Comparison of ENCODE assay signal across 23 cellular contexts in genomic region chr6:31139599-31139998, GRCh38. TPM values are rescaled to one million over a fixed set of nuclear protein-coding genes. Genes with fewer than 3 reads are reported as not detected.
DNase-seq lines count a peak whose midpoint lies in the region; ATAC-seq, FAIRE-seq and TF ChIP-seq lines count a peak whose summit lies in the region.
"Had no signal": no experiment of that assay in that cellular context is flagged by ENCODE, and none has a peak within 500 bp of the region (broad histone marks: within the 10 kb centered on the region; RNA-seq: fewer than 3 reads in every experiment).

No MANE protein-coding gene starts in this region.

- TF ChIP-seq CTCF in GM23338 (conservative IDR thresholded peaks at IDR 0.05; ENCODE audit: low read depth in 2 of 2) (no peak), SK-N-SH (IDR thresholded peaks at IDR 0.05) (no peak)

- no peaks in the 10 kb centered on the region for H3K27me3 ChIP-seq in GM23338 (ENCODE audit: insufficient read depth)
- no peaks in the 10 kb centered on the region for H3K27me3 ChIP-seq in SK-N-SH (ENCODE audit: insufficient read depth)
- H3K27me3 ChIP-seq: adrenal gland had no signal

- H3K4me1 Mint-ChIP-seq in GM23338, result peaks cover 44% of the 10 kb centered on the region

- H3K9me2 ChIP-seq in GM23338 (ENCODE audit: insufficient read depth), result 0 out of 2 replicates have a peak, but pooled peaks cover 3% of the 10 kb centered on the region
- no peaks in the 10 kb centered on the region for H3K9me2 ChIP-seq in SK-N-SH

- FAIRE-seq in GM12891 (lab: Jason Lieb, UNC), result no peak

- WGBS in SK-N-SH (ENCODE audit: low lambda C conversion rate), result 31% methylated on average over 4 of the region's 4 CpGs

- H3K9ac ChIP-seq in SK-N-SH, result no peak overlapping the region

- H3K36me3 ChIP-seq in GM23338 (ENCODE audit: insufficient read depth) (peaks cover 7% of the 10 kb centered on the region; the same call in 1 of the 2 replicates), SK-N-SH (replicated peaks in 1 of 2; ENCODE audit: control insufficient read depth in 1 of 2, insufficient read depth in 2 of 2, low read length in 1 of 2) (no peaks in the 10 kb centered on the region)
- H3K36me3 ChIP-seq: adrenal gland had no signal

- H3K9me3 ChIP-seq in SK-N-SH, result no peaks in the 10 kb centered on the region
- H3K9me3 ChIP-seq: adrenal gland, Caco-2, mucosa of descending colon had no signal

- no peak for TF ChIP-seq EP300 in SK-N-SH (IDR thresholded peaks at IDR 0.05; ENCODE audit: borderline replicate concordance in 1 of 2, low read depth in 1 of 2, low read length in 1 of 2)

- H3K36me3 Mint-ChIP-seq in GM23338 (ENCODE audit: low read depth), result peaks cover 20% of the 10 kb centered on the region

- TF ChIP-seq RAD21 in SK-N-SH (IDR thresholded peaks at IDR 0.05; ENCODE audit: low read length), result no peak

- H3K4me3 ChIP-seq in GM23338 (peak overlapping the region; percentile 32; the same call in 1 of the 2 replicates), SK-N-SH (ENCODE audit: low read depth in 2 of 2, low read length in 1 of 2) (no peak overlapping the region)
- H3K4me3 ChIP-seq: adrenal gland, mucosa of descending colon, smooth muscle cell had no signal

- ATAC-seq in GM23338, result peak; percentile 67
- ATAC-seq: activated T-helper 17 cell treated with anti-CD3 and anti-CD28 coated beads, Interleukin-2, amount 50 U/mL, for 72 hours; mucosa of descending colon had no signal

- H3F3A ChIP-seq in GM23338 (replicated peaks; ENCODE audit: low read depth) (no peaks in the 10 kb centered on the region), SK-N-SH (replicated peaks; ENCODE audit: insufficient read depth) (peaks cover 9% of the 10 kb centered on the region)

- H3K4me1 ChIP-seq in GM23338 (ENCODE audit: insufficient read depth) (peaks cover 7% of the 10 kb centered on the region; the same call in 1 of the 2 replicates), SK-N-SH (ENCODE audit: control insufficient read depth in 1 of 2, insufficient read depth in 2 of 2, low read depth in 1 of 2, low read length in 1 of 2) (peaks cover 0 to 11% of the 10 kb centered on the region in 2 experiments; a peak in 2 of 4 replicates)

- H3K79me2 ChIP-seq in GM23338 (replicated peaks; ENCODE audit: insufficient read depth), result no peaks in the 10 kb centered on the region
- H3K79me2 ChIP-seq in SK-N-SH (ENCODE audit: insufficient read depth), result no peaks in the 10 kb centered on the region

- peaks cover 8% of the 10 kb centered on the region; the same call in 2 of the 3 replicates for H3K9me3 Mint-ChIP-seq in GM23338
- H3K9me3 Mint-ChIP-seq: activated B cell treated with CpG ODN at 0.5 μM for 24 hours; activated T-helper 17 cell treated with anti-CD3 and anti-CD28 coated beads, Interleukin-2, amount 50 U/mL, for 72 hours had no signal

- peak overlapping the region; percentile 50; the same call in 1 of the 2 replicates for H3K27ac Mint-ChIP-seq in GM23338
- H3K27ac Mint-ChIP-seq: activated B cell treated with CpG ODN at 0.5 μM for 24 hours; activated T-helper 17 cell treated with anti-CD3 and anti-CD28 coated beads, Interleukin-2, amount 50 U/mL, for 72 hours had no signal

- H2AFZ ChIP-seq in GM23338, result no peak overlapping the region
- no peak overlapping the region for H2AFZ ChIP-seq in SK-N-SH (ENCODE audit: low read depth)

- POLR2A ChIA-PET in SK-N-SH (lab: Yijun Ruan, JAX), result no interaction called here

- H3K27ac ChIP-seq in GM23338 (ENCODE audit: low read depth) (no peak overlapping the region), SK-N-SH (ENCODE audit: low read depth in 2 of 2, low read length in 1 of 2) (no peak overlapping the region)
- H3K27ac ChIP-seq: adrenal gland had no signal

- H3K27me3 Mint-ChIP-seq in GM23338 (ENCODE audit: insufficient read depth, low read depth, poor library complexity), result peaks cover 14% of the 10 kb centered on the region
- H3K27me3 Mint-ChIP-seq: activated B cell treated with CpG ODN at 0.5 μM for 24 hours; activated T-helper 17 cell treated with anti-CD3 and anti-CD28 coated beads, Interleukin-2, amount 50 U/mL, for 72 hours had no signal

- peak overlapping the region; percentile 40; the same call in 1 of the 2 replicates for H3K4me2 ChIP-seq in GM23338
- no peak overlapping the region for H3K4me2 ChIP-seq in SK-N-SH
- H3K4me2 ChIP-seq: smooth muscle cell had no signal

- DNase-seq in 8988T, result peak; percentile 62
- peak; percentile 79 for DNase-seq in GM23338 (ENCODE audit: low spot score)
- DNase-seq in SK-N-SH, result no peak
- peak; percentile 74 for DNase-seq in iPS-NIHi7 (ENCODE audit: extremely low spot score)
- DNase-seq in activated CD4-positive, alpha-beta T cell treated with anti-CD3 and anti-CD28 coated beads for 1 hour, result no peak
- no peak for DNase-seq in stimulated activated CD4-positive, alpha-beta T cell treated with anti-CD3 and anti-CD28 coated beads, Interleukin-4, amount 100 ng/mL, for 4 hours
- DNase-seq in GM12891 (ENCODE audit: insufficient read length, low spot score), result no peak
- no peak for DNase-seq in NCI-H1930 (lab: John Stamatoyannopoulos, UW)
- DNase-seq: activated B cell treated with CpG ODN at 0.5 μM for 24 hours; activated CD8-positive, alpha-beta memory T cell treated with anti-CD3 and anti-CD28 coated beads for 24 hours; adrenal gland; Caco-2; GDM1; mucosa of descending colon; NCI-H1694; NCI-H510A treated with DMSO at 0.1 percent for 48 hours; stimulated activated naive CD4-positive, alpha-beta T cell; trophoblast cell had no signal

- TF ChIP-seq POLR2A in GM12891 (IDR thresholded peaks at IDR 0.05; ENCODE audit: low read depth, low read length), result no peak

- CTCF ChIA-PET in SK-N-SH (lab: Yijun Ruan, JAX), result interaction anchor here (1.6 to 8.5 kb wide), 4 partner anchors 11 to 228 kb away, joined by 3 to 89 read pairs (median 34); no protein-coding TSS in a partner anchor

- H4K20me1 ChIP-seq in GM23338 (replicated peaks; ENCODE audit: insufficient read depth) (no peaks in the 10 kb centered on the region), SK-N-SH (ENCODE audit: insufficient read depth) (no peaks in the 10 kb centered on the region)

- H3K4me3 Mint-ChIP-seq in GM23338, result peak overlapping the region; percentile 40; the same call in 1 of the 3 replicates
- H3K4me3 Mint-ChIP-seq: activated B cell treated with CpG ODN at 0.5 μM for 24 hours; activated T-helper 17 cell treated with anti-CD3 and anti-CD28 coated beads, Interleukin-2, amount 50 U/mL, for 72 hours had no signal

TF ChIP-seq in SK-N-SH, 30 proteins besides CTCF, POLR2A, EP300 and RAD21:
- no peak for TF ChIP-seq FOXJ3 (CRISPR knock-in tag; IDR thresholded peaks at IDR 0.05)
- TF ChIP-seq NFIC (IDR thresholded peaks at IDR 0.05; ENCODE audit: borderline replicate concordance), result peak; percentile 25; the same call in 1 of the 2 replicates
- no peak for TF ChIP-seq TAF1 (IDR thresholded peaks at IDR 0.05; ENCODE audit: borderline replicate concordance, low read depth, low read length)
TF ChIP-seq in SK-N-SH: peak in this region for 1.

TF ChIP-seq in GM12891, 5 proteins besides CTCF, POLR2A, EP300 and RAD21:
- TF ChIP-seq TAF1 (IDR thresholded peaks at IDR 0.05; ENCODE audit: low read depth, low read length) (no peak), SPI1 (IDR thresholded peaks at IDR 0.05; ENCODE audit: low read depth, low read length) (no peak), PAX5 (IDR thresholded peaks at IDR 0.05; ENCODE audit: insufficient read depth, low read length, severe bottlenecking) (no peak), POLR2AphosphoS5 (IDR thresholded peaks at IDR 0.05; ENCODE audit: low read depth, low read length) (no peak), POU2F2 (IDR thresholded peaks at IDR 0.05; ENCODE audit: low read depth, low read length) (no peak)

RNA-seq across cellular contexts. Expression of gene PSORS1C2, which starts 0.7 kb away (rescaled TPM):
- total RNA-seq in GM23338 (2014; rRNA removed; shearing (Covaris generic)), result not detected in 2 replicates
- polyA plus RNA-seq in GM23338 (2016; fragmentation: Nextera tagmentation; extraction: Ambion mirVana) (0.47 and 1.3 TPM in 2 replicates), SK-N-SH (2012; rRNA removed) (not detected in 2 replicates)
- 0.03 TPM in 1 of 2 replicates, not detected in the other for polyA plus RNA-seq in SK-N-SH (2012; cell fraction: cytosol; rRNA removed)
- not detected in 2 replicates for polyA plus RNA-seq in SK-N-SH (2012; cell fraction: nucleus; rRNA removed)
- polyA plus RNA-seq in GM12891 (2012; ENCODE audit: low read depth, missing spikeins), result not detected
- total RNA-seq: activated B cell treated with CpG ODN at 0.5 μM for 24 hours; activated T-helper 17 cell treated with anti-CD3 and anti-CD28 coated beads, Interleukin-2, amount 50 U/mL, for 72 hours; adrenal gland; Caco-2; kidney epithelial cell; LHCN-M2; mucosa of descending colon; osteocyte had no signal
- polyA plus RNA-seq: adrenal gland had no signal

RNA-seq across cellular contexts. Expression of gene CCHCR1, which starts 18.0 kb away (rescaled TPM):
- total RNA-seq in GM23338 (2014; rRNA removed; shearing (Covaris generic)), result 37.0 and 46.7 TPM in 2 replicates
- polyA plus RNA-seq in GM23338 (2016; fragmentation: Nextera tagmentation; extraction: Ambion mirVana) (19.8 and 21.3 TPM in 2 replicates), SK-N-SH (2012; rRNA removed) (15.5 and 18.7 TPM in 2 replicates)
- polyA plus RNA-seq in SK-N-SH (2012; cell fraction: cytosol; rRNA removed), result 6.0 and 10.0 TPM in 2 replicates
- 46.7 and 87.3 TPM in 2 replicates for polyA plus RNA-seq in SK-N-SH (2012; cell fraction: nucleus; rRNA removed)
- polyA plus RNA-seq in GM12891 (2012; ENCODE audit: low read depth, missing spikeins), result 28.3 TPM

RNA-seq across cellular contexts. Expression of gene TCF19, which starts 18.8 kb away (rescaled TPM):
- 11.1 and 11.2 TPM in 2 replicates for total RNA-seq in GM23338 (2014; rRNA removed; shearing (Covaris generic))
- polyA plus RNA-seq in GM23338 (2016; fragmentation: Nextera tagmentation; extraction: Ambion mirVana) (7.1 and 8.3 TPM in 2 replicates), SK-N-SH (2012; rRNA removed) (7.0 and 9.3 TPM in 2 replicates)
- 4.5 and 6.7 TPM in 2 replicates for polyA plus RNA-seq in SK-N-SH (2012; cell fraction: cytosol; rRNA removed)
- polyA plus RNA-seq in SK-N-SH (2012; cell fraction: nucleus; rRNA removed), result 14.9 and 15.7 TPM in 2 replicates
- 39.2 TPM for polyA plus RNA-seq in GM12891 (2012; ENCODE audit: low read depth, missing spikeins)

RNA-seq across cellular contexts. Expression of gene CDSN, which starts 19.4 kb away (rescaled TPM):
- 0.07 TPM in 1 of 2 replicates, not detected in the other for total RNA-seq in GM23338 (2014; rRNA removed; shearing (Covaris generic))
- not detected in 2 replicates for polyA plus RNA-seq in GM23338 (2016; fragmentation: Nextera tagmentation; extraction: Ambion mirVana)
- 0.02 TPM in 1 of 2 replicates, not detected in the other for polyA plus RNA-seq in SK-N-SH (2012; rRNA removed)
- not detected in 2 replicates for polyA plus RNA-seq in SK-N-SH (2012; cell fraction: cytosol; rRNA removed)
- polyA plus RNA-seq in SK-N-SH (2012; cell fraction: nucleus; rRNA removed), result not detected in 2 replicates
- polyA plus RNA-seq in GM12891 (2012; ENCODE audit: low read depth, missing spikeins), result not detected
- total RNA-seq: activated B cell treated with CpG ODN at 0.5 μM for 24 hours; activated T-helper 17 cell treated with anti-CD3 and anti-CD28 coated beads, Interleukin-2, amount 50 U/mL, for 72 hours; adrenal gland; Caco-2; kidney epithelial cell; LHCN-M2; mucosa of descending colon; osteocyte had no signal

RNA-seq across cellular contexts. Expression of gene PSORS1C1, which starts 25.0 kb away (rescaled TPM):
- 0.16 TPM in 1 of 2 replicates, not detected in the other for total RNA-seq in GM23338 (2014; rRNA removed; shearing (Covaris generic))
- polyA plus RNA-seq in GM23338 (2016; fragmentation: Nextera tagmentation; extraction: Ambion mirVana) (not detected in 2 replicates), SK-N-SH (2012; rRNA removed) (3.0 and 3.1 TPM in 2 replicates)
- polyA plus RNA-seq in SK-N-SH (2012; cell fraction: cytosol; rRNA removed), result 0.94 and 2.8 TPM in 2 replicates
- polyA plus RNA-seq in SK-N-SH (2012; cell fraction: nucleus; rRNA removed), result 10.7 and 14.9 TPM in 2 replicates
- polyA plus RNA-seq in GM12891 (2012; ENCODE audit: low read depth, missing spikeins), result not detected
- total RNA-seq: activated T-helper 17 cell treated with anti-CD3 and anti-CD28 coated beads, Interleukin-2, amount 50 U/mL, for 72 hours had no signal

Comparison
In these comparisons a context has a peak if more than half of its experiments do, and no peak if none do; other contexts are left out.
1. DNase-seq: peak in 8988T (single experiment), GM23338 (single experiment) and iPS-NIHi7 (single experiment); none in SK-N-SH (single experiment), activated CD4-positive, alpha-beta T cell treated with anti-CD3 and anti-CD28 coated beads for 1 hour (single experiment), stimulated activated CD4-positive, alpha-beta T cell treated with anti-CD3 and anti-CD28 coated beads, Interleukin-4, amount 100 ng/mL, for 4 hours (0 of 2), GM12891 (single experiment) and NCI-H1930 (0 of 2).